8 cellular contexts compared by ENCODE assay signal in the genomic region with DNA sequence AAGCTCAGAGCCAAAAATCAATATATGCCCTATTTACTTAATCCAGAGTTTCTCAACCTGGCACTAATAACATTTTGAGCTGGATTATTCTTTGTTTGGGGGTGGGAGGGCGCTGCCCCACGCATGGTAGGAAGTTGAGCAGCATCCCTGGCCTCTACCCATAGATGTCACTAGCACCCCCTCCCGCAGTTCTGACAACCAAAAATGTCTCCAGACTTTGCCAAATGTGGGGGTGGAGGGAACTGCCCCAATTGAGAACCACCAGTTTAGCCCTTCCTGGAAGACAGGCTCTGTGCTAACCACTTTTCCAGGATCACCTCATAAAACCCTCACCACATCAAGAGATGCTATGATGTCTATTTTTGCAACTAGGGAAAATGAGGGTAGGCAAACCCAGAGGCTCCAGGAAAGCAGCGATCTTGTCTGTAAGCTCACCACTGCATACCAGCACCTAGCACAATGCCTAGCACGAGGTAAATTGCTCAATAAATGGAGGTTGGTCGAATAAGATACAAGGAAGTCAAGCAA. TPM values are rescaled to one million over a fixed set of nuclear protein-coding genes. Genes with fewer than 3 reads are reported as not detected.
DNase-seq lines count a peak whose midpoint lies in the region; ATAC-seq and TF ChIP-seq lines count a peak whose summit lies in the region.

No MANE protein-coding gene starts in this region.

- ATAC-seq in HCT116 (no peak), thoracic aorta (ENCODE audit: insufficient number of reproducible peaks, low FRiP score, low read depth) (no peak), GM18498 (IDR thresholded peaks at IDR 0.05; ENCODE audit: unreplicated experiment) (no peak), GM18511 (IDR thresholded peaks at IDR 0.05; ENCODE audit: unreplicated experiment) (no peak)

- no peak for TF ChIP-seq RAD21 in HCT116 (IDR thresholded peaks at IDR 0.05; ENCODE audit: low read depth)

- peak overlapping the region; percentile 98 for H3K4me2 ChIP-seq in HCT116 (ENCODE audit: low read length)

- H3K27ac ChIP-seq in HCT116 (ENCODE audit: low read depth, low read length) (peak overlapping the region; percentile 91), mucosa of rectum (ENCODE audit: low read depth in 2 of 2, low read length in 2 of 2) (peak overlapping the region; percentile 93 to 94), thoracic aorta (peak overlapping the region; percentile 81 to 91)

- no peak overlapping the region for H2AFZ ChIP-seq in HCT116 (ENCODE audit: low read depth, low read length, poor library complexity, severe bottlenecking)

- peak overlapping the region; percentile 73 to 89 for H3K4me3 ChIP-seq in HCT116 (replicated peaks in 1 of 2; ENCODE audit: low read depth in 1 of 2, low read length in 2 of 2)
- H3K4me3 ChIP-seq in choroid plexus epithelial cell (ENCODE audit: low read depth, low read length), result peak overlapping the region; percentile 91
- peak overlapping the region; percentile 91 to 94 for H3K4me3 ChIP-seq in mucosa of rectum (ENCODE audit: low read length in 2 of 2)
- peak overlapping the region; percentile 96 for H3K4me3 ChIP-seq in thoracic aorta

- H3K9ac ChIP-seq in HCT116 (ENCODE audit: low read length), result peak overlapping the region; percentile 95
- H3K9ac ChIP-seq in mucosa of rectum (ENCODE audit: low read depth in 1 of 2, low read length in 2 of 2), result peak overlapping the region; percentile 94 to 97

- peaks cover 22 to 41% of the 10 kb centered on the region in 2 donors for H3K36me3 Mint-ChIP-seq in CD14-positive monocyte

- H4K20me1 ChIP-seq in HCT116 (ENCODE audit: insufficient read depth), result peaks cover 13% of the 10 kb centered on the region; the same call in 1 of the 2 replicates

- TSS peak; percentile 46 for BruUV-seq in HCT116 (replicated peaks; lab: Mats Ljungman, UMichigan)

- no peaks in the 10 kb centered on the region for H3K9me3 ChIP-seq in HCT116 (ENCODE audit: control insufficient read depth in 1 of 2, insufficient read depth in 1 of 2, low read depth in 1 of 2, low read length in 2 of 2)
- no peaks in the 10 kb centered on the region for H3K9me3 ChIP-seq in mucosa of rectum (ENCODE audit: control insufficient read depth in 2 of 2, low read length in 2 of 2)
- no peaks in the 10 kb centered on the region for H3K9me3 ChIP-seq in thoracic aorta

- H3K27me3 Mint-ChIP-seq in CD14-positive monocyte (ENCODE audit: low read depth in 3 of 3), result peaks cover 0 to 4% (median 2%) of the 10 kb centered on the region in 3 donors

- H3K9me3 Mint-ChIP-seq in CD14-positive monocyte, result no peaks in the 10 kb centered on the region

- POLR2A ChIA-PET in HCT116 (lab: Charles Lee), result interaction anchor here (1.3 to 1.8 kb wide), 3 partner anchors 10 to 59 kb away, joined by 4 to 23 read pairs (median 4); a partner anchor contains a TSS

- H3K4me3 Mint-ChIP-seq in CD14-positive monocyte, result peak overlapping the region; percentile 88 to 93

- H3K27ac Mint-ChIP-seq in CD14-positive monocyte, result peak overlapping the region; percentile 88 to 98 (median 95)

- RAD21 ChIA-PET in HCT116 (lab: Charles Lee; ENCODE audit: low non-redundant PET in 1 of 2, low total read pairs in 2 of 2, uncharacterized antibody in 2 of 2, unreplicated experiment in 2 of 2), result interaction anchor here in 1 of 2 experiments (1.1 kb wide), 1 partner anchor 11 kb away, joined by 5 read pairs; no protein-coding TSS in a partner anchor

- CTCF ChIA-PET in HCT116 (lab: Charles Lee), result interaction anchor here (0.7 to 2.7 kb wide), 8 partner anchors 10 to 92 kb away, joined by 3 to 17 read pairs (median 4); a partner anchor contains a TSS

- peaks cover 62% of the 10 kb centered on the region for H3K79me2 ChIP-seq in HCT116 (ENCODE audit: insufficient read depth, low read length)

- TF ChIP-seq CTCF in CD14-positive monocyte (IDR thresholded peaks at IDR 0.05), result peak; percentile 30
- peak in 2 of 3 experiments; percentile 51 to 58; a peak in 5 of 6 replicates for TF ChIP-seq CTCF in HCT116 (IDR thresholded peaks at IDR 0.05 in 2 of 3, conservative IDR thresholded peaks at IDR 0.05 in 1 of 3; ENCODE audit: borderline replicate concordance in 1 of 3, insufficient read depth in 1 of 3, low read depth in 2 of 3, low read length in 2 of 3)
- peak; percentile 53 for TF ChIP-seq CTCF in choroid plexus epithelial cell (conservative IDR thresholded peaks at IDR 0.05; ENCODE audit: low read depth, low read length)
- no peak for TF ChIP-seq CTCF in thoracic aorta (IDR thresholded peaks at IDR 0.05)

- no peaks in the 10 kb centered on the region for H3K27me3 ChIP-seq in HCT116 (ENCODE audit: insufficient read depth, low read length)
- H3K27me3 ChIP-seq in mucosa of rectum (ENCODE audit: control insufficient read depth in 2 of 2, insufficient read depth in 2 of 2, low read length in 2 of 2), result no peaks in the 10 kb centered on the region
- H3K27me3 ChIP-seq in thoracic aorta (replicated peaks; ENCODE audit: insufficient read depth), result no peaks in the 10 kb centered on the region

- H3K36me3 ChIP-seq in HCT116 (ENCODE audit: control insufficient read depth in 1 of 2, insufficient read depth in 2 of 2, low read length in 2 of 2) (peaks cover 30 to 32% of the 10 kb centered on the region in 2 experiments), mucosa of rectum (ENCODE audit: control insufficient read depth in 2 of 2, insufficient read depth in 2 of 2, low read length in 2 of 2) (peaks cover 26 to 34% of the 10 kb centered on the region in 2 donors), thoracic aorta (peaks cover 23% of the 10 kb centered on the region)

- H3K4me1 Mint-ChIP-seq in CD14-positive monocyte, result peaks cover 54% of the 10 kb centered on the region

- H3K9me2 ChIP-seq in HCT116 (ENCODE audit: insufficient read depth), result no peaks in the 10 kb centered on the region

- intact Hi-C loops in CD14-positive monocyte (cut with micrococcal nuclease) (no loop called here), HCT116 (cut with micrococcal nuclease) (no loop called here)

- peaks cover 24 to 34% of the 10 kb centered on the region in 2 experiments for H3K4me1 ChIP-seq in HCT116 (ENCODE audit: control insufficient read depth in 1 of 2, insufficient read depth in 2 of 2, low read length in 2 of 2)
- peaks cover 27 to 29% of the 10 kb centered on the region in 2 donors for H3K4me1 ChIP-seq in mucosa of rectum (ENCODE audit: control insufficient read depth in 2 of 2, insufficient read depth in 2 of 2, low read length in 2 of 2)
- H3K4me1 ChIP-seq in thoracic aorta (ENCODE audit: control insufficient read depth in 1 of 2, low read depth in 2 of 2), result peaks cover 29 to 43% of the 10 kb centered on the region in 2 donors

- DNase-seq in CD14-positive monocyte (ENCODE audit: low spot score), result no peak
- DNase-seq in HCT116 (ENCODE audit: low read depth, low spot score), result no peak
- peak; percentile 57 for DNase-seq in SW480 (ENCODE audit: low spot score)
- peak; percentile 64 for DNase-seq in choroid plexus epithelial cell (ENCODE audit: low read depth)
- DNase-seq in thoracic aorta (ENCODE audit: low spot score), result no peak

- TF ChIP-seq POLR2A in HCT116 (IDR thresholded peaks at IDR 0.05; ENCODE audit: borderline replicate concordance, extremely low read depth, insufficient read depth, insufficient read length), result no peak

TF ChIP-seq in HCT116, 20 proteins besides CTCF, POLR2A, EP300 and RAD21:
- 0 out of 2 replicates have a peak, but pooled peaks have one; percentile 44 for TF ChIP-seq SRF (IDR thresholded peaks at IDR 0.05; ENCODE audit: low read depth)
- TF ChIP-seq TCF7L2 (IDR thresholded peaks at IDR 0.05; ENCODE audit: borderline replicate concordance, extremely low read depth, insufficient read depth, insufficient read length), result no peak
- TF ChIP-seq, protein P1, sequence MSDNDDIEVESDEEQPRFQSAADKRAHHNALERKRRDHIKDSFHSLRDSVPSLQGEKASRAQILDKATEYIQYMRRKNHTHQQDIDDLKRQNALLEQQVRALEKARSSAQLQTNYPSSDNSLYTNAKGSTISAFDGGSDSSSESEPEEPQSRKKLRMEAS (IDR thresholded peaks at IDR 0.05), result 0 out of 2 replicates have a peak, but pooled peaks have one; percentile 44
- TF ChIP-seq EGR1 (IDR thresholded peaks at IDR 0.05; ENCODE audit: low read depth), result peak; percentile 83
- TF ChIP-seq YY1 (IDR thresholded peaks at IDR 0.05; ENCODE audit: extremely low read depth, insufficient replicate concordance, low read depth, low read length), result no peak
- peak; percentile 10; the same call in 1 of the 2 replicates for TF ChIP-seq POLR2AphosphoS5 (IDR thresholded peaks at IDR 0.05; ENCODE audit: low read depth, low read length)

RNA-seq across cellular contexts. Expression of a gene that starts 1.1 kb away (rescaled TPM):
- polyA plus RNA-seq in CD14-positive monocyte, result 100 to 1,000 TPM; 152 to 175 TPM
- total RNA-seq in HCT116 (2021; ENCODE audit: unreplicated experiment), result 155 TPM
- 139 and 185 TPM in 2 replicates for polyA plus RNA-seq in HCT116 (2012)
- 100 to 1,000 TPM; 252 to 308 TPM for total RNA-seq in thoracic aorta

RNA-seq across cellular contexts. Expression of a gene that starts 3.9 kb away (rescaled TPM):
- 100 to 1,000 TPM in 1 of 2 donors, 10 to 100 TPM in 1; 97.5 to 108 TPM for polyA plus RNA-seq in CD14-positive monocyte
- 77.6 TPM for total RNA-seq in HCT116 (2021; ENCODE audit: unreplicated experiment)
- 93.6 and 98.0 TPM in 2 replicates for polyA plus RNA-seq in HCT116 (2012)
- total RNA-seq in thoracic aorta, result 10 to 100 TPM; 30.7 to 50.0 TPM

RNA-seq across cellular contexts. Expression of a gene that starts 9.7 kb away (rescaled TPM):
- under 1 TPM; 0.28 to 0.52 TPM for polyA plus RNA-seq in CD14-positive monocyte
- total RNA-seq in HCT116 (2021; ENCODE audit: unreplicated experiment) (81.8 TPM), thoracic aorta (10 to 100 TPM; 79.0 to 88.9 TPM)
- 57.5 and 67.0 TPM in 2 replicates for polyA plus RNA-seq in HCT116 (2012)

RNA-seq across cellular contexts. Expression of a gene that starts 18.2 kb away (rescaled TPM):
- not detected for polyA plus RNA-seq in CD14-positive monocyte
- total RNA-seq in HCT116 (2021; ENCODE audit: unreplicated experiment) (0.10 TPM), thoracic aorta (not detected)
- polyA plus RNA-seq in HCT116 (2012), result 0.10 and 0.12 TPM in 2 replicates

RNA-seq across cellular contexts. Expression of a gene that starts 37.0 kb away (rescaled TPM):
- polyA plus RNA-seq in CD14-positive monocyte, result 1 to 10 TPM; 5.1 to 7.2 TPM
- 14.0 TPM for total RNA-seq in HCT116 (2021; ENCODE audit: unreplicated experiment)
- polyA plus RNA-seq in HCT116 (2012), result 10.7 and 12.5 TPM in 2 replicates
- total RNA-seq in thoracic aorta, result 1 to 10 TPM; 3.0 to 3.9 TPM

Comparison
In these comparisons a context has a peak if more than half of its experiments do, and no peak if none do; other contexts are left out.
1. DNase-seq: peak in SW480 (single experiment) and choroid plexus epithelial cell (single experiment); none in CD14-positive monocyte (single experiment), HCT116 (single experiment) and thoracic aorta (single experiment).
2. Peak in every context shown above with its lines, with median percentiles within 50 percentile points of each other: H3K27ac ChIP-seq and H3K4me3 ChIP-seq.